Comparison of ENCODE assay signal across 28 cellular contexts in the genomic region with DNA sequence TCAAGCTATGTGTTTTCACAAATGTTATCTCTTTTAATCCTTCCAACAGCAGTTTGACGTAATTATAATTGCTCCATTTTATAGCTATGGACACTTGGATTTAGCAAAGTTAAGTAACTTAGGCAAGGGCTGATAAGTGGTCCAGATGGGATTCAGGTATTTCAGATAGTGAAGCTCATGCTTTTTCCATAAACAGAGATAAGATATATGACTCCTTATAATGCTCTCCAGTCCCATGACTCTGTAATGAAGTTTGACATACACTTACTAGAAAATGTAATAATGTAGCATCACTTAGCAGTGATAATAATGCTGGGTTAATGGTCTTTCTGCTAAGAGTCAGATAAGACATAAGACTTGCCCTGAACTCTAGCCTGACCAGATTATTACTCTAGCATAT.
"Had no signal": no experiment of that assay in that cellular context is flagged by ENCODE, and none has a peak within 500 bp of the region (broad histone marks: within the 10 kb centered on the region; RNA-seq: fewer than 3 reads in every experiment).

No MANE protein-coding gene starts in this region.

- H3K36me3 Mint-ChIP-seq: stimulated activated effector memory CD8-positive, alpha-beta T cell treated with anti-CD3 and anti-CD28 coated beads, Interleukin-12 subunit alpha, Interleukin-12 subunit beta, amount 100 ng/mL, for 72 hours had no signal

- H3K4me1 Mint-ChIP-seq: naive thymus-derived CD8-positive, alpha-beta T cell; nephron; neural crest cell; stimulated activated effector memory CD8-positive, alpha-beta T cell treated with anti-CD3 and anti-CD28 coated beads, Interleukin-12 subunit alpha, Interleukin-12 subunit beta, amount 100 ng/mL, for 72 hours had no signal

- H3K27ac Mint-ChIP-seq: naive thymus-derived CD8-positive, alpha-beta T cell; nephron; stimulated activated effector memory CD8-positive, alpha-beta T cell treated with anti-CD3 and anti-CD28 coated beads, Interleukin-12 subunit alpha, Interleukin-12 subunit beta, amount 100 ng/mL, for 72 hours; stimulated activated naive CD8-positive, alpha-beta T cell treated with anti-CD3 and anti-CD28 coated beads, Interleukin-15, Interleukin-2, amounts not matched to agents 100 ng/mL and 50 ng/mL, for 24 hours had no signal

- DNase-seq: kidney glomerular epithelial cell; left cardiac atrium; left lung; lower lobe of right lung; mammary epithelial cell; mesenchymal stem cell; naive thymus-derived CD8-positive, alpha-beta T cell; nucleus accumbens; pancreas; posterior cingulate gyrus; retina; right cardiac atrium; spleen; stimulated activated CD4-positive, alpha-beta T cell treated with anti-CD3 and anti-CD28 coated beads, Interleukin-4, amount 100 ng/mL, for 24 hours; stimulated activated naive CD4-positive, alpha-beta T cell; tibial artery; trophoblast cell; upper lobe of right lung had no signal

- H3K9me3 Mint-ChIP-seq: nephron had no signal

- H3K4me3 ChIP-seq: left lung, lower lobe of right lung, pancreas, prostate gland, skin epidermis, spleen, suprapubic skin, thoracic aorta, tibial artery, upper lobe of right lung had no signal

- H3K27me3 Mint-ChIP-seq: naive thymus-derived CD8-positive, alpha-beta T cell; stimulated activated naive CD8-positive, alpha-beta T cell treated with anti-CD3 and anti-CD28 coated beads, Interleukin-15, Interleukin-2, amounts not matched to agents 100 ng/mL and 50 ng/mL, for 24 hours had no signal

- H3K27me3 ChIP-seq: left lung, pancreas, spleen, suprapubic skin, tibial artery, upper lobe of right lung had no signal

- H3K36me3 ChIP-seq: left lung, lower lobe of right lung, pancreas, prostate gland, spleen, suprapubic skin, thoracic aorta, tibial artery, upper lobe of right lung had no signal

- FAIRE-seq: keratinocyte, pancreas, urothelium cell line had no signal

- H3K4me3 Mint-ChIP-seq: naive thymus-derived CD8-positive, alpha-beta T cell; nephron; neural crest cell; stimulated activated effector memory CD8-positive, alpha-beta T cell treated with anti-CD3 and anti-CD28 coated beads, Interleukin-12 subunit alpha, Interleukin-12 subunit beta, amount 100 ng/mL, for 72 hours; stimulated activated naive CD8-positive, alpha-beta T cell treated with anti-CD3 and anti-CD28 coated beads, Interleukin-15, Interleukin-2, amounts not matched to agents 100 ng/mL and 50 ng/mL, for 24 hours had no signal

- H3K9me3 ChIP-seq: left lung, lower lobe of right lung, pancreas, prostate gland, suprapubic skin, thoracic aorta, tibial artery, upper lobe of right lung had no signal

- H3K27ac ChIP-seq: left lung, lower lobe of right lung, pancreas, prostate gland, skin epidermis, spleen, suprapubic skin, thoracic aorta, tibial artery, upper lobe of right lung had no signal

- H3K4me1 ChIP-seq: left lung, lower lobe of right lung, pancreas, prostate gland, spleen, suprapubic skin, tibial artery, upper lobe of right lung had no signal
